Comparison of ENCODE assay signal across 19 cellular contexts in the genomic region with DNA sequence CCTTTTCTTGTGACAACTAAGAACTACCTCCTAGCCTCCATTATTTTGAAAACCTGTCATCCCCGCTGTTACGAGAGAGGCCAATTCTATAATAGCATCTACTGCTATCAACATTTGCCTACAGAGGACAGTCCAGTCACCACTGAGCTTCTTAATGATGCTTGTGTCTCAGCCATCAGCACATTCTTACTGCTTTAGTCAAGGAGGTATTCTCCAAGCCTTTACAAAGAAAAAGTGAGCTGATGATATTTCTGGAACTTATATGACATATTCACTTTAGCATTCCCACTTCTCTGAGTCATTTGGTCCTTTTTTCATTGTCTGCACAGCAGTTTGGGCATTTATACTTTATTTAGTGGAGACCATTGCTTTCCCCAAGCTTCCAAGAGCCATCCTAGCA.
"Had no signal": no experiment of that assay in that cellular context is flagged by ENCODE, and none has a peak within 500 bp of the region (broad histone marks: within the 10 kb centered on the region; RNA-seq: fewer than 3 reads in every experiment).

No MANE protein-coding gene starts in this region.

- H3K27me3 ChIP-seq: esophagus squamous epithelium, pancreas, spleen, upper lobe of left lung had no signal

- ATAC-seq: activated naive CD8-positive, alpha-beta T cell treated with anti-CD3 and anti-CD28 coated beads, Interleukin-2, amount 50 U/mL, for 24 hours; left lobe of liver; mucosa of descending colon; naive thymus-derived CD4-positive, alpha-beta T cell; pancreas; sciatic nerve had no signal

- H3K9me3 Mint-ChIP-seq: activated naive CD4-positive, alpha-beta T cell treated with anti-CD3 and anti-CD28 coated beads for 36 hours; activated naive CD8-positive, alpha-beta T cell treated with anti-CD3 and anti-CD28 coated beads, Interleukin-2, amount 50 U/mL, for 24 hours had no signal

- H3K4me3 ChIP-seq: coronary artery, esophagus squamous epithelium, mucosa of descending colon, pancreas, spleen, upper lobe of left lung had no signal

- H3K27me3 Mint-ChIP-seq: activated naive CD8-positive, alpha-beta T cell treated with anti-CD3 and anti-CD28 coated beads, Interleukin-2, amount 50 U/mL, for 24 hours; naive thymus-derived CD4-positive, alpha-beta T cell; stimulated activated naive CD8-positive, alpha-beta T cell treated with anti-CD3 and anti-CD28 coated beads, Interleukin-15, Interleukin-2, amounts not matched to agents 100 ng/mL and 50 ng/mL, for 24 hours had no signal

- H3K4me3 Mint-ChIP-seq: activated naive CD4-positive, alpha-beta T cell treated with anti-CD3 and anti-CD28 coated beads for 36 hours; activated naive CD8-positive, alpha-beta T cell treated with anti-CD3 and anti-CD28 coated beads, Interleukin-2, amount 50 U/mL, for 24 hours; activated T-helper 1 cell treated with anti-CD3 and anti-CD28 coated beads, Interleukin-12 subunit alpha, Interleukin-12 subunit beta, Interleukin-2, Interleukin-4 antibody, amounts not matched to agents 30 ng/mL and 10 ng/mL and 1 ng/mL, durations not matched to agents 14 hours and 24 hours and 36 hours; immature natural killer cell; naive thymus-derived CD4-positive, alpha-beta T cell; stimulated activated naive CD8-positive, alpha-beta T cell treated with anti-CD3 and anti-CD28 coated beads, Interleukin-15, Interleukin-2, amounts not matched to agents 100 ng/mL and 50 ng/mL, for 24 hours had no signal

- H3K36me3 ChIP-seq: esophagus squamous epithelium, pancreas, spleen, upper lobe of left lung had no signal

- H3K9me3 ChIP-seq: mucosa of descending colon, pancreas, upper lobe of left lung had no signal

- H3K4me1 ChIP-seq: esophagus squamous epithelium, pancreas, spleen, upper lobe of left lung had no signal

- DNase-seq: activated CD4-positive, CD25-positive, alpha-beta regulatory T cell treated with anti-CD3 and anti-CD28 coated beads, Interleukin-2, amount 50 U/mL, for 72 hours; activated naive CD4-positive, alpha-beta T cell treated with anti-CD3 and anti-CD28 coated beads for 36 hours; activated naive CD8-positive, alpha-beta T cell treated with anti-CD3 and anti-CD28 coated beads, Interleukin-2, amount 50 U/mL, for 24 hours; central memory CD4-positive, alpha-beta T cell; esophagus squamous epithelium; foreskin fibroblast; immature natural killer cell; mucosa of descending colon; naive thymus-derived CD4-positive, alpha-beta T cell; pancreas; spleen; T-helper 1 cell; T1000; upper lobe of left lung had no signal

- H3K4me1 Mint-ChIP-seq: activated naive CD8-positive, alpha-beta T cell treated with anti-CD3 and anti-CD28 coated beads, Interleukin-2, amount 50 U/mL, for 24 hours; immature natural killer cell; naive thymus-derived CD4-positive, alpha-beta T cell had no signal

- H3K27ac ChIP-seq: coronary artery, esophagus squamous epithelium, pancreas, spleen, upper lobe of left lung had no signal

- FAIRE-seq: pancreas had no signal

- H3K27ac Mint-ChIP-seq: activated naive CD4-positive, alpha-beta T cell treated with anti-CD3 and anti-CD28 coated beads for 36 hours; activated naive CD8-positive, alpha-beta T cell treated with anti-CD3 and anti-CD28 coated beads, Interleukin-2, amount 50 U/mL, for 24 hours; activated T-helper 1 cell treated with anti-CD3 and anti-CD28 coated beads, Interleukin-12 subunit alpha, Interleukin-12 subunit beta, Interleukin-2, Interleukin-4 antibody, amounts not matched to agents 30 ng/mL and 10 ng/mL and 1 ng/mL, durations not matched to agents 14 hours and 24 hours and 36 hours; immature natural killer cell; naive thymus-derived CD4-positive, alpha-beta T cell; stimulated activated naive CD8-positive, alpha-beta T cell treated with anti-CD3 and anti-CD28 coated beads, Interleukin-15, Interleukin-2, amounts not matched to agents 100 ng/mL and 50 ng/mL, for 24 hours had no signal
